ENCODE assay signal across 7 cellular contexts in genomic region chr3:9704343-9705322, GRCh38. TPM values are rescaled to one million over a fixed set of nuclear protein-coding genes. Genes with fewer than 3 reads are reported as not detected.
A peak's percentile ranks its signal among the peaks of the same experiment; 100 is the strongest.
DNase-seq lines count a peak whose midpoint lies in the region; ATAC-seq and TF ChIP-seq lines count a peak whose summit lies in the region.

No MANE protein-coding gene starts in this region.

- intact Hi-C loops in left colon (cut with DNase I, micrococcal nuclease): no loop called here

- in situ Hi-C loops in G401 (cut with HindIII; ENCODE audit: low sequenced_read_pairs): no loop called here

- TF ChIP-seq CTCF in cardiac fibroblast (IDR thresholded peaks at IDR 0.05; ENCODE audit: low read depth, low read length): no peak

- H3K27me3 Mint-ChIP-seq in stimulated activated naive CD8-positive, alpha-beta T cell treated with anti-CD3 and anti-CD28 coated beads, Interleukin-15, Interleukin-2, amounts not matched to agents 100 ng/mL and 50 ng/mL, for 24 hours: peaks cover 23% of the 10 kb centered on the region

- peak; percentile 77 for ATAC-seq in left colon
- ATAC-seq in HG03432 (IDR thresholded peaks at IDR 0.05; ENCODE audit: unreplicated experiment): no peak

- peak overlapping the region; percentile 51 for H3K4me3 Mint-ChIP-seq in stimulated activated naive CD8-positive, alpha-beta T cell treated with anti-CD3 and anti-CD28 coated beads, Interleukin-15, Interleukin-2, amounts not matched to agents 100 ng/mL and 50 ng/mL, for 24 hours

- DNase-seq in G401 (ENCODE audit: low spot score) (peak; percentile 78), NCI-H2196 (lab: John Stamatoyannopoulos, UW; ENCODE audit: unreplicated experiment) (peak; percentile 32), cardiac fibroblast (ENCODE audit: low read depth in 2 of 2) (peak; percentile 21 to 27), left colon (peak in 1 of 2 donors; percentile 38)
- no peak for DNase-seq in central memory CD4-positive, alpha-beta T cell

- H3K27ac Mint-ChIP-seq in stimulated activated naive CD8-positive, alpha-beta T cell treated with anti-CD3 and anti-CD28 coated beads, Interleukin-15, Interleukin-2, amounts not matched to agents 100 ng/mL and 50 ng/mL, for 24 hours: no peak overlapping the region

- H3K4me3 ChIP-seq in cardiac fibroblast (replicated peaks in 1 of 2; ENCODE audit: low read depth in 2 of 2, low read length in 2 of 2): peak overlapping the region; percentile 27 to 32

- peaks cover 14% of the 10 kb centered on the region for H3K4me1 Mint-ChIP-seq in stimulated activated naive CD8-positive, alpha-beta T cell treated with anti-CD3 and anti-CD28 coated beads, Interleukin-15, Interleukin-2, amounts not matched to agents 100 ng/mL and 50 ng/mL, for 24 hours (ENCODE audit: low read depth)

- H3K9me3 Mint-ChIP-seq in stimulated activated naive CD8-positive, alpha-beta T cell treated with anti-CD3 and anti-CD28 coated beads, Interleukin-15, Interleukin-2, amounts not matched to agents 100 ng/mL and 50 ng/mL, for 24 hours: no peaks in the 10 kb centered on the region

- peaks cover 28% of the 10 kb centered on the region for H3K36me3 Mint-ChIP-seq in stimulated activated naive CD8-positive, alpha-beta T cell treated with anti-CD3 and anti-CD28 coated beads, Interleukin-15, Interleukin-2, amounts not matched to agents 100 ng/mL and 50 ng/mL, for 24 hours (ENCODE audit: low read depth)

RNA-seq across cellular contexts. Expression of gene CPNE9, which starts 1.0 kb away (rescaled TPM):
- total RNA-seq in G401 (2014; rRNA removed; shearing (Covaris generic)): 0.80 and 3.9 TPM in 2 replicates
- not detected for total RNA-seq in left colon

RNA-seq across cellular contexts. Expression of gene BRPF1, which starts 26.9 kb away (rescaled TPM):
- 18.5 and 23.7 TPM in 2 replicates for total RNA-seq in G401 (2014; rRNA removed; shearing (Covaris generic))
- 10 to 100 TPM; 14.0 to 15.9 TPM for total RNA-seq in left colon

RNA-seq across cellular contexts. Expression of gene OGG1, which starts 45.1 kb away (rescaled TPM):
- 32.1 and 35.3 TPM in 2 replicates for total RNA-seq in G401 (2014; rRNA removed; shearing (Covaris generic))
- 10 to 100 TPM; 23.8 to 25.0 TPM for total RNA-seq in left colon

RNA-seq across cellular contexts. Expression of gene MTMR14, which starts 55.3 kb away (rescaled TPM):
- total RNA-seq in G401 (2014; rRNA removed; shearing (Covaris generic)): 37.7 and 39.1 TPM in 2 replicates
- total RNA-seq in left colon: 10 to 100 TPM; 38.1 to 44.5 TPM
